8 cellular contexts compared by ENCODE assay signal in the genomic region with DNA sequence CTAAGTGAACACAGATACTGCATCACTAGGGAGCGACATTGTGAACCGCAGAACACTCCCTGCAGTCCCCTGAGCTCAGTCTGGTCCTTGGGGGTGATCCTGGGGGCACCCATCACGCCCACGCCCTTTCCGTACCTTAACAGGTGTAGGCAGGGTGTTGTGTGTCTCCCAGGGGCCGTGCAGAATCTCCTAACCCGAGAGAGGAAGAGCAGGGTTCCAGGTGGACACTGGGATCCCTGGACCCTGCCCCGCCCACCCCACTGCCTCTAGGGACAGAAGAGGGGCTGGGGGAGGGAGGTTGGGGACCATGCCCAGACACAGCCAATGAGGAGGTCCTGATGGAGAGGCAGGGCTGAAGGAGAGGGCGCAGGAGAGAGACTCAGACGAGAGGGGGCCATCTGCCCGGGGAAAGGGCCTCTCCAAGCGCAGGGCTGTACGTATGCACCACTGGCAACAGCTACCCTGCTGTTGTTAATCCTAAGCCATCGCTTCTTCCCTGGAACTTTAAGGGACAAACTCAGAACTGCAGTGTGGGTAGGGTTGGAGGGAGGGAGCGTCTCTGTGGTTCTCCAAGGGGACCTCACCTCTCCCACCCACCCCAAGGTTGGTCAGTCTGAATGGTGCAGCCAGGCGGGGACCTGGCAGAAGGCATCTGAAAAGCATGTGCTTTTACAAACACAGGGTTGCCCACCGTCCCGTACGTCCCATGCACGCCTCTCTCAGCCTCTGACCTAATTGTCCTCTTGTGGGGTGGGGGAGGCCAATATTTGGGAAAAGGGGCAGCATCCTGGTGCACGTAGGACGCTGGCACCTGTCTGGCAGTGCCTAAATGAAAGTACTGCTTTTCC. TPM values are rescaled to one million over a fixed set of nuclear protein-coding genes. Genes with fewer than 3 reads are reported as not detected.
DNase-seq lines count a peak whose midpoint lies in the region; ATAC-seq and TF ChIP-seq lines count a peak whose summit lies in the region.

No MANE protein-coding gene starts in this region.

- peaks cover 15% of the 10 kb centered on the region for H3K4me1 Mint-ChIP-seq in activated CD4-positive, alpha-beta memory T cell treated with anti-CD3 and anti-CD28 coated beads for 36 hours (ENCODE audit: low read depth)

- H3K9me3 Mint-ChIP-seq in activated CD4-positive, alpha-beta memory T cell treated with anti-CD3 and anti-CD28 coated beads for 36 hours = no peaks in the 10 kb centered on the region

- TF ChIP-seq CTCF in hepatocyte (IDR thresholded peaks at IDR 0.05; ENCODE audit: poor library complexity) = no peak

- POLR2A ChIA-PET in activated CD4-positive, alpha-beta memory T cell treated with anti-CD3 and anti-CD28 coated beads for 36 hours (lab: Charles Lee) = no interaction called here

- intact Hi-C loops in activated CD4-positive, alpha-beta memory T cell treated with anti-CD3 and anti-CD28 coated beads for 36 hours (cut with micrococcal nuclease) = loop anchor here (5.0 kb wide), 3 partner anchors 142 to 1173 kb away; a partner anchor contains a TSS
- intact Hi-C loops in cardiac septum (cut with DNase I) = no loop called here

- H3K79me2 ChIP-seq in hepatocyte = no peaks in the 10 kb centered on the region

- H3K4me3 Mint-ChIP-seq in activated CD4-positive, alpha-beta memory T cell treated with anti-CD3 and anti-CD28 coated beads for 36 hours = peak overlapping the region; percentile 94

- H3K4me2 ChIP-seq in hepatocyte = no peak overlapping the region

- peak; percentile 64 for DNase-seq in activated CD4-positive, alpha-beta memory T cell treated with anti-CD3 and anti-CD28 coated beads for 36 hours
- DNase-seq in LoVo (ENCODE audit: low spot score) (no peak), middle frontal gyrus (ENCODE audit: extremely low spot score, low spot score) (no peak), cardiac septum (ENCODE audit: low spot score) (no peak), hepatocyte (ENCODE audit: low spot score) (no peak)

- no peak overlapping the region for H3K27ac ChIP-seq in hepatocyte

- no peaks in the 10 kb centered on the region for H3K9me3 ChIP-seq in mononuclear cell (ENCODE audit: low read depth, low read length)
- H3K9me3 ChIP-seq in hepatocyte (ENCODE audit: low read depth) = no peaks in the 10 kb centered on the region

- no peak overlapping the region for H2AFZ ChIP-seq in hepatocyte

- no peaks in the 10 kb centered on the region for H4K20me1 ChIP-seq in hepatocyte (ENCODE audit: insufficient read depth, poor library complexity, severe bottlenecking)

- H3K27ac Mint-ChIP-seq in activated CD4-positive, alpha-beta memory T cell treated with anti-CD3 and anti-CD28 coated beads for 36 hours = peak overlapping the region; percentile 99

- ATAC-seq in GM19324 (IDR thresholded peaks at IDR 0.05; ENCODE audit: low FRiP score, unreplicated experiment) (peak; percentile 26), HG03571 (IDR thresholded peaks at IDR 0.05; ENCODE audit: unreplicated experiment) (peak; percentile 27)

- no peaks in the 10 kb centered on the region for H3K9me2 ChIP-seq in hepatocyte (replicated peaks; ENCODE audit: insufficient read depth)

- peak overlapping the region; percentile 98 for H3K4me3 ChIP-seq in mononuclear cell (ENCODE audit: low read length)
- H3K4me3 ChIP-seq in hepatocyte = no peak overlapping the region

- H3K36me3 Mint-ChIP-seq in activated CD4-positive, alpha-beta memory T cell treated with anti-CD3 and anti-CD28 coated beads for 36 hours = peaks cover 10% of the 10 kb centered on the region

- peaks cover 37% of the 10 kb centered on the region for H3K4me1 ChIP-seq in mononuclear cell (ENCODE audit: insufficient read depth, low read length)
- no peaks in the 10 kb centered on the region for H3K4me1 ChIP-seq in hepatocyte (ENCODE audit: insufficient read depth)

- H3K36me3 ChIP-seq in hepatocyte (replicated peaks; ENCODE audit: insufficient read depth, low read depth) = no peaks in the 10 kb centered on the region

- CTCF ChIA-PET in activated CD4-positive, alpha-beta memory T cell treated with anti-CD3 and anti-CD28 coated beads for 36 hours (lab: Charles Lee) = no interaction called here

- H3K27me3 ChIP-seq in mononuclear cell (ENCODE audit: insufficient read depth, low read length) (no peaks in the 10 kb centered on the region), hepatocyte (no peaks in the 10 kb centered on the region)

- H3K27me3 Mint-ChIP-seq in activated CD4-positive, alpha-beta memory T cell treated with anti-CD3 and anti-CD28 coated beads for 36 hours = no peaks in the 10 kb centered on the region

- WGBS in hepatocyte (ENCODE audit: low lambda C conversion rate, missing lambda C conversion rate) = 78% methylated on average over 22 of the region's 22 CpGs

RNA-seq across cellular contexts. Expression of a gene that starts 2.4 kb away (rescaled TPM):
- 10 to 100 TPM; 30.2 to 32.7 TPM for total RNA-seq in activated CD4-positive, alpha-beta memory T cell treated with anti-CD3 and anti-CD28 coated beads for 36 hours
- 75.1 TPM for total RNA-seq in mononuclear cell
- 1.5 TPM for total RNA-seq in cardiac septum
- 0.07 TPM in 1 of 2 replicates, not detected in the other for total RNA-seq in hepatocyte
- polyA plus RNA-seq in hepatocyte = 0.54 TPM in 1 of 2 replicates, not detected in the other

RNA-seq across cellular contexts. Expression of a gene that starts 56.9 kb away (rescaled TPM):
- total RNA-seq in activated CD4-positive, alpha-beta memory T cell treated with anti-CD3 and anti-CD28 coated beads for 36 hours = 10 to 100 TPM; 59.4 to 62.9 TPM
- 73.0 TPM for total RNA-seq in mononuclear cell
- 19.9 TPM for total RNA-seq in cardiac septum
- 28.4 and 46.3 TPM in 2 replicates for total RNA-seq in hepatocyte
- polyA plus RNA-seq in hepatocyte = 85.2 and 98.6 TPM in 2 replicates

Comparison
In these comparisons a context has a peak if more than half of its experiments do, and no peak if none do; other contexts are left out.
1. RNA of a gene that starts 2.4 kb away (total RNA-seq): 75.1 TPM in mononuclear cell (single experiment) and 30.2 to 32.7 TPM in activated CD4-positive, alpha-beta memory T cell treated with anti-CD3 and anti-CD28 coated beads for 36 hours; 1.5 TPM in cardiac septum (single experiment) and 0.07 TPM in hepatocyte; every median in the first group is over 10 times any median in the second.